2 cellular contexts compared by ENCODE assay signal in the genomic region with DNA sequence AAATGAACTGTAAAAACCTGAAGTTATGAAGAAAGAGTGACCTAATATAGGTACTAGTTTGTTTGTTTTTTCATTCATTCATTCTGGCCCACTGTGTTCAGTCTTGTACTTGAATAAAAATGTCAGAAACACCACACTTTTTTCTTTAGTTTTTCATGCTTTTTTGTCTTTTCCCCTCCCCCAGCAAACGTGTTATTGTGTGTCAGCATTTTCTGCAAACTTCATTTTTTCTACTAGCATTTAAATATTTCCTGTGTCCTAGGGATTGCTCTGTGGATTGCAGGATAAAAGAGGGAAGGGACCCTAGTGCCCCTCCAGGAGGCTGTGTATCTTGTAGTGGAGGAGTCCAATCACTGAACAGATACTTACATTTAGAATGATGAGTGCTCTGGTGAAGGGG.
TF ChIP-seq lines count a peak whose summit lies in the region.

No MANE protein-coding gene starts in this region.

TF ChIP-seq in GM23338, 12 proteins besides CTCF, POLR2A, EP300 and RAD21 (continued from another document):
- TF ChIP-seq, protein P1, sequence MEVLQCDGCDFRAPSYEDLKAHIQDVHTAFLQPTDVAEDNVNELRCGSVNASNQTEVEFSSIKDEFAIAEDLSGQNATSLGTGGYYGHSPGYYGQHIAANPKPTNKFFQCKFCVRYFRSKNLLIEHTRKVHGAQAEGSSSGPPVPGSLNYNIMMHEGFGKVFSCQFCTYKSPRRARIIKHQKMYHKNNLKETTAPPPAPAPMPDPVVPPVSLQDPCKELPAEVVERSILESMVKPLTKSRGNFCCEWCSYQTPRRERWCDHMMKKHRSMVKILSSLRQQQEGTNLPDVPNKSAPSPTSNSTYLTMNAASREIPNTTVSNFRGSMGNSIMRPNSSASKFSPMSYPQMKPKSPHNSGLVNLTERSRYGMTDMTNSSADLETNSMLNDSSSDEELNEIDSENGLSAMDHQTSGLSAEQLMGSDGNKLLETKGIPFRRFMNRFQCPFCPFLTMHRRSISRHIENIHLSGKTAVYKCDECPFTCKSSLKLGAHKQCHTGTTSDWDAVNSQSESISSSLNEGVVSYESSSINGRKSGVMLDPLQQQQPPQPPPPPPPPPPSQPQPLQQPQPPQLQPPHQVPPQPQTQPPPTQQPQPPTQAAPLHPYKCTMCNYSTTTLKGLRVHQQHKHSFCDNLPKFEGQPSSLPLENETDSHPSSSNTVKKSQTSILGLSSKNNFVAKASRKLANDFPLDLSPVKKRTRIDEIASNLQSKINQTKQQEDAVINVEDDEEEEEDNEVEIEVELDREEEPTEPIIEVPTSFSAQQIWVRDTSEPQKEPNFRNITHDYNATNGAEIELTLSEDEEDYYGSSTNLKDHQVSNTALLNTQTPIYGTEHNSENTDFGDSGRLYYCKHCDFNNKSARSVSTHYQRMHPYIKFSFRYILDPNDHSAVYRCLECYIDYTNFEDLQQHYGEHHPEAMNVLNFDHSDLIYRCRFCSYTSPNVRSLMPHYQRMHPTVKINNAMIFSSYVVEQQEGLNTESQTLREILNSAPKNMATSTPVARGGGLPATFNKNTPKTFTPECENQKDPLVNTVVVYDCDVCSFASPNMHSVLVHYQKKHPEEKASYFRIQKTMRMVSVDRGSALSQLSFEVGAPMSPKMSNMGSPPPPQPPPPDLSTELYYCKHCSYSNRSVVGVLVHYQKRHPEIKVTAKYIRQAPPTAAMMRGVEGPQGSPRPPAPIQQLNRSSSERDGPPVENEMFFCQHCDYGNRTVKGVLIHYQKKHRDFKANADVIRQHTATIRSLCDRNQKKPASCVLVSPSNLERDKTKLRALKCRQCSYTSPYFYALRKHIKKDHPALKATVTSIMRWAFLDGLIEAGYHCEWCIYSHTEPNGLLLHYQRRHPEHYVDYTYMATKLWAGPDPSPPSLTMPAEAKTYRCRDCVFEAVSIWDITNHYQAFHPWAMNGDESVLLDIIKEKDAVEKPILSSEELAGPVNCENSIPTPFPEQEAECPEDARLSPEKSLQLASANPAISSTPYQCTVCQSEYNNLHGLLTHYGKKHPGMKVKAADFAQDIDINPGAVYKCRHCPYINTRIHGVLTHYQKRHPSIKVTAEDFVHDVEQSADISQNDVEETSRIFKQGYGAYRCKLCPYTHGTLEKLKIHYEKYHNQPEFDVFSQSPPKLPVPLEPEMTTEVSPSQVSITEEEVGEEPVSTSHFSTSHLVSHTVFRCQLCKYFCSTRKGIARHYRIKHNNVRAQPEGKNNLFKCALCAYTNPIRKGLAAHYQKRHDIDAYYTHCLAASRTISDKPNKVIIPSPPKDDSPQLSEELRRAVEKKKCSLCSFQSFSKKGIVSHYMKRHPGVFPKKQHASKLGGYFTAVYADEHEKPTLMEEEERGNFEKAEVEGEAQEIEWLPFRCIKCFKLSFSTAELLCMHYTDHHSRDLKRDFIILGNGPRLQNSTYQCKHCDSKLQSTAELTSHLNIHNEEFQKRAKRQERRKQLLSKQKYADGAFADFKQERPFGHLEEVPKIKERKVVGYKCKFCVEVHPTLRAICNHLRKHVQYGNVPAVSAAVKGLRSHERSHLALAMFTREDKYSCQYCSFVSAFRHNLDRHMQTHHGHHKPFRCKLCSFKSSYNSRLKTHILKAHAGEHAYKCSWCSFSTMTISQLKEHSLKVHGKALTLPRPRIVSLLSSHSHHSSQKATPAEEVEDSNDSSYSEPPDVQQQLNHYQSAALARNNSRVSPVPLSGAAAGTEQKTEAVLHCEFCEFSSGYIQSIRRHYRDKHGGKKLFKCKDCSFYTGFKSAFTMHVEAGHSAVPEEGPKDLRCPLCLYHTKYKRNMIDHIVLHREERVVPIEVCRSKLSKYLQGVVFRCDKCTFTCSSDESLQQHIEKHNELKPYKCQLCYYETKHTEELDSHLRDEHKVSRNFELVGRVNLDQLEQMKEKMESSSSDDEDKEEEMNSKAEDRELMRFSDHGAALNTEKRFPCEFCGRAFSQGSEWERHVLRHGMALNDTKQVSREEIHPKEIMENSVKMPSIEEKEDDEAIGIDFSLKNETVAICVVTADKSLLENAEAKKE (CRISPR knock-in tag; IDR thresholded peaks at IDR 0.05): no peak

TF ChIP-seq in WTC11, 78 proteins besides CTCF, POLR2A, EP300 and RAD21 (continued from another document):
- TF ChIP-seq, protein P2, sequence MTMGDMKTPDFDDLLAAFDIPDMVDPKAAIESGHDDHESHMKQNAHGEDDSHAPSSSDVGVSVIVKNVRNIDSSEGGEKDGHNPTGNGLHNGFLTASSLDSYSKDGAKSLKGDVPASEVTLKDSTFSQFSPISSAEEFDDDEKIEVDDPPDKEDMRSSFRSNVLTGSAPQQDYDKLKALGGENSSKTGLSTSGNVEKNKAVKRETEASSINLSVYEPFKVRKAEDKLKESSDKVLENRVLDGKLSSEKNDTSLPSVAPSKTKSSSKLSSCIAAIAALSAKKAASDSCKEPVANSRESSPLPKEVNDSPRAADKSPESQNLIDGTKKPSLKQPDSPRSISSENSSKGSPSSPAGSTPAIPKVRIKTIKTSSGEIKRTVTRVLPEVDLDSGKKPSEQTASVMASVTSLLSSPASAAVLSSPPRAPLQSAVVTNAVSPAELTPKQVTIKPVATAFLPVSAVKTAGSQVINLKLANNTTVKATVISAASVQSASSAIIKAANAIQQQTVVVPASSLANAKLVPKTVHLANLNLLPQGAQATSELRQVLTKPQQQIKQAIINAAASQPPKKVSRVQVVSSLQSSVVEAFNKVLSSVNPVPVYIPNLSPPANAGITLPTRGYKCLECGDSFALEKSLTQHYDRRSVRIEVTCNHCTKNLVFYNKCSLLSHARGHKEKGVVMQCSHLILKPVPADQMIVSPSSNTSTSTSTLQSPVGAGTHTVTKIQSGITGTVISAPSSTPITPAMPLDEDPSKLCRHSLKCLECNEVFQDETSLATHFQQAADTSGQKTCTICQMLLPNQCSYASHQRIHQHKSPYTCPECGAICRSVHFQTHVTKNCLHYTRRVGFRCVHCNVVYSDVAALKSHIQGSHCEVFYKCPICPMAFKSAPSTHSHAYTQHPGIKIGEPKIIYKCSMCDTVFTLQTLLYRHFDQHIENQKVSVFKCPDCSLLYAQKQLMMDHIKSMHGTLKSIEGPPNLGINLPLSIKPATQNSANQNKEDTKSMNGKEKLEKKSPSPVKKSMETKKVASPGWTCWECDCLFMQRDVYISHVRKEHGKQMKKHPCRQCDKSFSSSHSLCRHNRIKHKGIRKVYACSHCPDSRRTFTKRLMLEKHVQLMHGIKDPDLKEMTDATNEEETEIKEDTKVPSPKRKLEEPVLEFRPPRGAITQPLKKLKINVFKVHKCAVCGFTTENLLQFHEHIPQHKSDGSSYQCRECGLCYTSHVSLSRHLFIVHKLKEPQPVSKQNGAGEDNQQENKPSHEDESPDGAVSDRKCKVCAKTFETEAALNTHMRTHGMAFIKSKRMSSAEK (CRISPR knock-in tag; IDR thresholded peaks at IDR 0.05; ENCODE audit: borderline replicate concordance): no peak
- TF ChIP-seq CBFB (CRISPR knock-in tag; IDR thresholded peaks at IDR 0.05; ENCODE audit: low read depth): no peak
- no peak for TF ChIP-seq PRRX2 (CRISPR knock-in tag; IDR thresholded peaks at IDR 0.05)
- no peak for TF ChIP-seq SP1 (CRISPR knock-in tag; conservative IDR thresholded peaks at IDR 0.05)
- no peak for TF ChIP-seq NR3C1 (CRISPR knock-in tag; conservative IDR thresholded peaks at IDR 0.05; ENCODE audit: low read depth)
- TF ChIP-seq, protein P3, sequence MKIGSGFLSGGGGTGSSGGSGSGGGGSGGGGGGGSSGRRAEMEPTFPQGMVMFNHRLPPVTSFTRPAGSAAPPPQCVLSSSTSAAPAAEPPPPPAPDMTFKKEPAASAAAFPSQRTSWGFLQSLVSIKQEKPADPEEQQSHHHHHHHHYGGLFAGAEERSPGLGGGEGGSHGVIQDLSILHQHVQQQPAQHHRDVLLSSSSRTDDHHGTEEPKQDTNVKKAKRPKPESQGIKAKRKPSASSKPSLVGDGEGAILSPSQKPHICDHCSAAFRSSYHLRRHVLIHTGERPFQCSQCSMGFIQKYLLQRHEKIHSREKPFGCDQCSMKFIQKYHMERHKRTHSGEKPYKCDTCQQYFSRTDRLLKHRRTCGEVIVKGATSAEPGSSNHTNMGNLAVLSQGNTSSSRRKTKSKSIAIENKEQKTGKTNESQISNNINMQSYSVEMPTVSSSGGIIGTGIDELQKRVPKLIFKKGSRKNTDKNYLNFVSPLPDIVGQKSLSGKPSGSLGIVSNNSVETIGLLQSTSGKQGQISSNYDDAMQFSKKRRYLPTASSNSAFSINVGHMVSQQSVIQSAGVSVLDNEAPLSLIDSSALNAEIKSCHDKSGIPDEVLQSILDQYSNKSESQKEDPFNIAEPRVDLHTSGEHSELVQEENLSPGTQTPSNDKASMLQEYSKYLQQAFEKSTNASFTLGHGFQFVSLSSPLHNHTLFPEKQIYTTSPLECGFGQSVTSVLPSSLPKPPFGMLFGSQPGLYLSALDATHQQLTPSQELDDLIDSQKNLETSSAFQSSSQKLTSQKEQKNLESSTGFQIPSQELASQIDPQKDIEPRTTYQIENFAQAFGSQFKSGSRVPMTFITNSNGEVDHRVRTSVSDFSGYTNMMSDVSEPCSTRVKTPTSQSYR (CRISPR knock-in tag; IDR thresholded peaks at IDR 0.05): no peak
